8 cellular contexts compared by ENCODE assay signal in genomic region chr4:81214518-81215218, GRCh38. TPM values are rescaled to one million over a fixed set of nuclear protein-coding genes. Genes with fewer than 3 reads are reported as not detected.
DNase-seq lines count a peak whose midpoint lies in the region; ATAC-seq and TF ChIP-seq lines count a peak whose summit lies in the region.

No MANE protein-coding gene starts in this region.

- no peak overlapping the region for H3K4ac ChIP-seq in neuronal stem cell (ENCODE audit: low read length)

- peak overlapping the region; percentile 44 for H3K23ac ChIP-seq in neuronal stem cell (ENCODE audit: low read depth, low read length, poor library complexity)

- H3K14ac ChIP-seq in neuronal stem cell (ENCODE audit: low read length), result peak overlapping the region; percentile 66

- peak overlapping the region; percentile 77 for H3K9ac ChIP-seq in neuronal stem cell (ENCODE audit: low read depth, low read length, poor library complexity)

- no peak overlapping the region for H2BK12ac ChIP-seq in neuronal stem cell (ENCODE audit: low read length)

- H4K8ac ChIP-seq in neuronal stem cell (ENCODE audit: low read depth, low read length), result no peak overlapping the region

- peak overlapping the region; percentile 84 for H3K18ac ChIP-seq in neuronal stem cell (ENCODE audit: low read length)

- no peaks in the 10 kb centered on the region for H3K79me1 ChIP-seq in neuronal stem cell (ENCODE audit: low read depth, low read length)

- H3K36me3 ChIP-seq in Peyer's patch (no peaks in the 10 kb centered on the region), esophagus squamous epithelium (no peaks in the 10 kb centered on the region), neuronal stem cell (replicated peaks in 1 of 2; ENCODE audit: control insufficient read depth in 2 of 2, insufficient read depth in 2 of 2, low read length in 2 of 2) (no peaks in the 10 kb centered on the region)

- peak overlapping the region; percentile 94 for H3K4me2 ChIP-seq in neuronal stem cell (ENCODE audit: insufficient read depth, low read length, poor library complexity, severe bottlenecking)

- peaks cover 0 to 18% (median 0%) of the 10 kb centered on the region in 4 donors for H3K4me1 ChIP-seq in Peyer's patch
- peaks cover 0 to 20% (median 4%) of the 10 kb centered on the region in 3 donors for H3K4me1 ChIP-seq in esophagus squamous epithelium
- peaks cover 0 to 2% of the 10 kb centered on the region in 2 donors for H3K4me1 ChIP-seq in neuronal stem cell (ENCODE audit: control insufficient read depth in 2 of 2, insufficient read depth in 1 of 2, low read depth in 1 of 2, low read length in 2 of 2)

- H3K9me3 ChIP-seq in Peyer's patch (no peaks in the 10 kb centered on the region), esophagus squamous epithelium (no peaks in the 10 kb centered on the region), neuronal stem cell (replicated peaks in 1 of 2; ENCODE audit: control insufficient read depth in 2 of 2, insufficient read depth in 1 of 2, low read depth in 1 of 2, low read length in 2 of 2) (no peaks in the 10 kb centered on the region)

- H3K4me3 ChIP-seq in Peyer's patch, result peak overlapping the region in 3 of 4 donors; percentile 34 to 70 (median 64)
- H3K4me3 ChIP-seq in esophagus squamous epithelium, result peak overlapping the region; percentile 36 to 70 (median 48)
- H3K4me3 ChIP-seq in neuronal stem cell (ENCODE audit: low read length in 2 of 2), result peak overlapping the region in 1 of 2 donors; percentile 84

- H3K27ac ChIP-seq in Peyer's patch (peak overlapping the region in 3 of 4 donors; percentile 68 to 94 (median 79)), esophagus squamous epithelium (peak overlapping the region in 3 of 4 donors; percentile 34 to 72 (median 67)), neuronal stem cell (replicated peaks; ENCODE audit: low read length) (no peak overlapping the region)

- intact Hi-C loops in esophagus squamous epithelium (cut with DNase I), result no loop called here

- no peak overlapping the region for H4K91ac ChIP-seq in neuronal stem cell (ENCODE audit: low read depth, low read length, poor library complexity)

- ATAC-seq in GM21576 (IDR thresholded peaks at IDR 0.05; ENCODE audit: unreplicated experiment) (no peak), HG03196 (IDR thresholded peaks at IDR 0.05; ENCODE audit: unreplicated experiment) (no peak), GM21367 (IDR thresholded peaks at IDR 0.05; ENCODE audit: unreplicated experiment) (no peak)

- peak overlapping the region; percentile 76 for H2AFZ ChIP-seq in neuronal stem cell (ENCODE audit: low read length)

- H2AK5ac ChIP-seq in neuronal stem cell (ENCODE audit: low read depth, low read length), result peak overlapping the region; percentile 14

- no peak overlapping the region for H2BK15ac ChIP-seq in neuronal stem cell (ENCODE audit: low read length)

- no peak overlapping the region for H2BK5ac ChIP-seq in neuronal stem cell (ENCODE audit: low read length)

- no peaks in the 10 kb centered on the region for H3K27me3 ChIP-seq in Peyer's patch
- H3K27me3 ChIP-seq in esophagus squamous epithelium, result peaks cover 0 to 48% (median 6%) of the 10 kb centered on the region in 4 donors
- H3K27me3 ChIP-seq in neuronal stem cell (ENCODE audit: control insufficient read depth in 3 of 3, insufficient read depth in 3 of 3, low read depth in 1 of 3, low read length in 3 of 3), result peaks cover 10 to 59% (median 29%) of the 10 kb centered on the region in 3 experiments

- DNase-seq in DMS79 treated with DMSO at 0.1 percent for 48 hours (lab: John Stamatoyannopoulos, UW) (peak; percentile 34), Peyer's patch (peak in 1 of 3 donors; percentile 65), esophagus squamous epithelium (lab: John Stamatoyannopoulos, UW) (no peak), neuronal stem cell (ENCODE audit: low spot score) (peak; percentile 29), NCI-H2196 (lab: John Stamatoyannopoulos, UW; ENCODE audit: unreplicated experiment) (no peak)

- 1% methylated on average over 40 of the region's 74 CpGs; no CpG with 5 or more reads in 1 of the 2 donors for WGBS in esophagus squamous epithelium, 2 donors
- whole genome bisulfite sequencing in neuronal stem cell (ENCODE audit: extremely low coverage in 2 of 2, insufficient read length in 2 of 2, insufficient replicate concordance in 1 of 2), 2 donors, result no CpG with 5 or more reads among the region's 74 CpGs

- H2BK120ac ChIP-seq in neuronal stem cell (ENCODE audit: low read depth, low read length), result no peak overlapping the region

- TF ChIP-seq POLR2A in Peyer's patch (IDR thresholded peaks at IDR 0.05), result peak in 1 of 2 donors; percentile 29
- TF ChIP-seq POLR2A in esophagus squamous epithelium (IDR thresholded peaks at IDR 0.05), result no peak

- peak in 1 of 6 experiments; percentile 11 for TF ChIP-seq CTCF in Peyer's patch (IDR thresholded peaks at IDR 0.05)
- TF ChIP-seq CTCF in esophagus squamous epithelium (IDR thresholded peaks at IDR 0.05), result no peak

RNA-seq across cellular contexts. Expression of gene PRKG2, which starts 0.4 kb away (rescaled TPM):
- total RNA-seq in Peyer's patch (10 to 100 TPM; 13.2 to 49.5 (median 34.1) TPM), esophagus squamous epithelium (1 to 10 TPM in 3 of 4 donors, under 1 TPM in 1; 0.91 to 6.5 (median 2.8) TPM)
- polyA plus RNA-seq in neuronal stem cell (2013, experiment 1 of 2), result 0.71 TPM
- polyA plus RNA-seq in neuronal stem cell (2013, experiment 2 of 2), result 0.90 TPM

Comparison
In these comparisons a context has a peak if more than half of its experiments do, and no peak if none do; other contexts are left out.
1. DNase-seq: peak in DMS79 treated with DMSO at 0.1 percent for 48 hours (single experiment) and neuronal stem cell (single experiment); none in esophagus squamous epithelium (single experiment) and NCI-H2196 (single experiment).